28 cellular contexts compared by ENCODE assay signal in genomic region chr6:2190661-2191389, GRCh38.
"Had no signal": no experiment of that assay in that cellular context is flagged by ENCODE, and none has a peak within 500 bp of the region (broad histone marks: within the 10 kb centered on the region; RNA-seq: fewer than 3 reads in every experiment).

No MANE protein-coding gene starts in this region.

- H3K4me3 Mint-ChIP-seq: activated T-cell treated with anti-CD3 and anti-CD28 coated beads, Interleukin-2, amount 50 U/mL, for 72 hours; central memory CD8-positive, alpha-beta T cell; dendritic cell treated with granulocyte-macrophage colony-stimulating factor and Interleukin-4, amounts not matched to agents 40 ng/mL and 50 ng/mL, for 4 days; natural killer cell; stimulated activated effector memory CD8-positive, alpha-beta T cell treated with anti-CD3 and anti-CD28 coated beads, Interleukin-12 subunit alpha, Interleukin-12 subunit beta, amount 100 ng/mL, for 72 hours; T-helper 2 cell treated with Interferon-gamma antibody and Interleukin-4, amounts not matched to agents 5 μg/mL and 100 μg/mL, for 36 hours had no signal

- ATAC-seq: activated naive CD4-positive, alpha-beta T cell treated with anti-CD3 and anti-CD28 coated beads, Interleukin-2, amount 50 U/mL, for 72 hours; activated T-cell treated with anti-CD3 and anti-CD28 coated beads, Interleukin-2, amount 50 U/mL, for 72 hours; left colon; natural killer cell; stimulated activated effector memory CD8-positive, alpha-beta T cell treated with anti-CD3 and anti-CD28 coated beads, Interleukin-12 subunit alpha, Interleukin-12 subunit beta, amount 100 ng/mL, for 72 hours had no signal

- H3K9me3 Mint-ChIP-seq: activated naive CD4-positive, alpha-beta T cell treated with anti-CD3 and anti-CD28 coated beads, Interleukin-2, amount 50 U/mL, for 72 hours; activated T-cell treated with anti-CD3 and anti-CD28 coated beads, Interleukin-2, amount 50 U/mL, for 72 hours; central memory CD8-positive, alpha-beta T cell; dendritic cell treated with granulocyte-macrophage colony-stimulating factor and Interleukin-4, amounts not matched to agents 40 ng/mL and 50 ng/mL, for 4 days; natural killer cell; neural progenitor cell; stimulated activated effector memory CD8-positive, alpha-beta T cell treated with anti-CD3 and anti-CD28 coated beads, Interleukin-12 subunit alpha, Interleukin-12 subunit beta, amount 100 ng/mL, for 72 hours; T-helper 2 cell treated with Interferon-gamma antibody and Interleukin-4, amounts not matched to agents 5 μg/mL and 100 μg/mL, for 36 hours had no signal

- H2AFZ ChIP-seq: neural progenitor cell had no signal

- H3K9ac ChIP-seq: neural progenitor cell had no signal

- H3K4me1 ChIP-seq: esophagus squamous epithelium, neural progenitor cell, right lobe of liver had no signal

- FAIRE-seq: bronchial epithelial cell, urothelium cell line had no signal

- DNase-seq: activated CD4-positive, alpha-beta T cell treated with anti-CD3 and anti-CD28 coated beads for 4 hours; activated CD4-positive, alpha-beta T cell treated with anti-CD3 and anti-CD28 coated beads, Interleukin-2, amount 50 U/mL, for 4 hours; activated CD4-positive, CD25-positive, alpha-beta regulatory T cell; activated naive CD4-positive, alpha-beta T cell; activated T-cell treated with anti-CD3 and anti-CD28 coated beads for 4 hours; activated T-cell treated with anti-CD3 and anti-CD28 coated beads, Interleukin-2, amount 50 U/mL, for 72 hours; esophagus squamous epithelium; foreskin melanocyte; heart right ventricle; islet precursor cell; left colon; mammary epithelial cell; midbrain; natural killer cell; stimulated activated CD4-positive, alpha-beta T cell treated with anti-CD3 and anti-CD28 coated beads, Interleukin-12 subunit alpha, Interleukin-12 subunit beta, amount 100 ng/mL, for 4 hours; stimulated activated CD4-positive, alpha-beta T cell treated with anti-CD3 and anti-CD28 coated beads, Interleukin-4, amount 100 ng/mL, for 1 hour; T-helper 1 cell; transverse colon had no signal

- H3K27ac Mint-ChIP-seq: activated naive CD4-positive, alpha-beta T cell treated with anti-CD3 and anti-CD28 coated beads, Interleukin-2, amount 50 U/mL, for 72 hours; activated T-cell treated with anti-CD3 and anti-CD28 coated beads, Interleukin-2, amount 50 U/mL, for 72 hours; dendritic cell treated with granulocyte-macrophage colony-stimulating factor and Interleukin-4, amounts not matched to agents 40 ng/mL and 50 ng/mL, for 4 days; natural killer cell; neural progenitor cell; stimulated activated effector memory CD8-positive, alpha-beta T cell treated with anti-CD3 and anti-CD28 coated beads, Interleukin-12 subunit alpha, Interleukin-12 subunit beta, amount 100 ng/mL, for 72 hours; T-helper 2 cell treated with Interferon-gamma antibody and Interleukin-4, amounts not matched to agents 5 μg/mL and 100 μg/mL, for 36 hours had no signal

- H3K27ac ChIP-seq: esophagus squamous epithelium, heart right ventricle, neural progenitor cell, right lobe of liver, skin epidermis, transverse colon had no signal

- H3K36me3 Mint-ChIP-seq: activated naive CD4-positive, alpha-beta T cell treated with anti-CD3 and anti-CD28 coated beads, Interleukin-2, amount 50 U/mL, for 72 hours; natural killer cell; neural progenitor cell; stimulated activated effector memory CD8-positive, alpha-beta T cell treated with anti-CD3 and anti-CD28 coated beads, Interleukin-12 subunit alpha, Interleukin-12 subunit beta, amount 100 ng/mL, for 72 hours had no signal

- H3K36me3 ChIP-seq: esophagus squamous epithelium, heart right ventricle, neural progenitor cell, right lobe of liver, transverse colon had no signal

- H3K4me2 ChIP-seq: neural progenitor cell had no signal

- H3K27me3 Mint-ChIP-seq: central memory CD8-positive, alpha-beta T cell had no signal

- H3K27me3 ChIP-seq: esophagus squamous epithelium, heart right ventricle, neural progenitor cell, right lobe of liver, transverse colon had no signal

- H3K4me3 ChIP-seq: esophagus squamous epithelium, heart right ventricle, neural progenitor cell, right lobe of liver, skin epidermis, transverse colon had no signal

- H3K9me3 ChIP-seq: esophagus squamous epithelium, heart right ventricle, right lobe of liver, transverse colon had no signal
